ENCODE assay signal across 13 cellular contexts in genomic region chr3:142481196-142481595, GRCh38. TPM values are rescaled to one million over a fixed set of nuclear protein-coding genes. Genes with fewer than 3 reads are reported as not detected.
DNase-seq lines count a peak whose midpoint lies in the region; ATAC-seq and TF ChIP-seq lines count a peak whose summit lies in the region.
"Had no signal": no experiment of that assay in that cellular context is flagged by ENCODE, and none has a peak within 500 bp of the region (broad histone marks: within the 10 kb centered on the region; RNA-seq: fewer than 3 reads in every experiment).

No MANE protein-coding gene starts in this region.

- peaks cover 78% of the 10 kb centered on the region for H3K36me3 Mint-ChIP-seq in activated T-cell treated with anti-CD3 and anti-CD28 coated beads, Interleukin-2, amount 50 U/mL, for 24 hours (ENCODE audit: low read depth)

- H2AFZ ChIP-seq in SK-N-SH (ENCODE audit: low read depth): no peak overlapping the region
- H2AFZ ChIP-seq: GM23338 had no signal

- peaks cover 17% of the 10 kb centered on the region for H3K9me3 Mint-ChIP-seq in activated T-cell treated with anti-CD3 and anti-CD28 coated beads, Interleukin-2, amount 50 U/mL, for 24 hours

- H3K27me3 ChIP-seq in SK-N-SH (ENCODE audit: insufficient read depth): no peaks in the 10 kb centered on the region
- no peaks in the 10 kb centered on the region for H3K27me3 ChIP-seq in adipocyte (replicated peaks; ENCODE audit: control insufficient read depth, insufficient read depth, low read length)
- no peaks in the 10 kb centered on the region for H3K27me3 ChIP-seq in iPS-20b (ENCODE audit: insufficient read depth, low read length)
- H3K27me3 ChIP-seq: BLaER1 treated with 17β-estradiol and CSF1 and Interleukin-3, amounts not matched to agents 10 nM and 100 nM had no signal

- TF ChIP-seq CTCF in SK-N-SH (IDR thresholded peaks at IDR 0.05): no peak

- no peaks in the 10 kb centered on the region for H4K20me1 ChIP-seq in SK-N-SH (ENCODE audit: insufficient read depth)
- H4K20me1 ChIP-seq: BLaER1 treated with 17β-estradiol and CSF1 and Interleukin-3, amounts not matched to agents 10 nM and 100 nM had no signal

- POLR2A ChIA-PET in SK-N-SH (lab: Yijun Ruan, JAX): no interaction called here

- no peak overlapping the region for H3K27ac ChIP-seq in SK-N-SH (ENCODE audit: low read depth in 2 of 2, low read length in 1 of 2)
- H3K27ac ChIP-seq in iPS-20b (ENCODE audit: low read length): no peak overlapping the region
- H3K27ac ChIP-seq: BLaER1 treated with 17β-estradiol and CSF1 and Interleukin-3, amounts not matched to agents 10 nM and 100 nM had no signal

- H3K4me3 ChIP-seq in SK-N-SH (ENCODE audit: low read depth in 2 of 2, low read length in 1 of 2): no peak overlapping the region; a peak in 1 of 4 replicates
- peak overlapping the region; percentile 10 for H3K4me3 ChIP-seq in adipocyte (ENCODE audit: low read length)
- peak overlapping the region; percentile 43; the same call in 1 of the 2 replicates for H3K4me3 ChIP-seq in iPS-20b (ENCODE audit: low read length)
- H3K4me3 ChIP-seq: GM23338 had no signal

- no peak overlapping the region for H3K4me2 ChIP-seq in SK-N-SH
- H3K4me2 ChIP-seq: BLaER1 treated with 17β-estradiol and CSF1 and Interleukin-3, amounts not matched to agents 10 nM and 100 nM; GM23338 had no signal

- peaks cover 6% of the 10 kb centered on the region for H3K4me1 Mint-ChIP-seq in activated T-cell treated with anti-CD3 and anti-CD28 coated beads, Interleukin-2, amount 50 U/mL, for 24 hours (ENCODE audit: low read depth)
- H3K4me1 Mint-ChIP-seq: B cell, GM23338 had no signal

- H3K4me3 Mint-ChIP-seq in activated T-cell treated with anti-CD3 and anti-CD28 coated beads, Interleukin-2, amount 50 U/mL, for 24 hours: no peak overlapping the region
- H3K4me3 Mint-ChIP-seq: B cell; CD8-positive, alpha-beta T cell; GM23338 had no signal

- no peak overlapping the region for H3K9ac ChIP-seq in SK-N-SH
- no peak overlapping the region for H3K9ac ChIP-seq in adipocyte (ENCODE audit: low read length)
- no peak overlapping the region for H3K9ac ChIP-seq in iPS-20b (ENCODE audit: low read depth, low read length)
- H3K9ac ChIP-seq: BLaER1 treated with 17β-estradiol and CSF1 and Interleukin-3, amounts not matched to agents 10 nM and 100 nM had no signal

- H3K36me3 ChIP-seq in SK-N-SH (replicated peaks in 1 of 2; ENCODE audit: control insufficient read depth in 1 of 2, insufficient read depth in 2 of 2, low read length in 1 of 2) (peaks cover 20 to 58% of the 10 kb centered on the region in 2 experiments), adipocyte (ENCODE audit: control insufficient read depth, insufficient read depth, low read length, severe bottlenecking) (peaks cover 57% of the 10 kb centered on the region), iPS-20b (ENCODE audit: insufficient read depth, low read depth, low read length) (peaks cover 32% of the 10 kb centered on the region)

- no peak for TF ChIP-seq EP300 in SK-N-SH (IDR thresholded peaks at IDR 0.05; ENCODE audit: borderline replicate concordance in 1 of 2, low read depth in 1 of 2, low read length in 1 of 2)

- CTCF ChIA-PET in SK-N-SH (lab: Yijun Ruan, JAX): no interaction called here

- no peak overlapping the region for H3K27ac Mint-ChIP-seq in activated T-cell treated with anti-CD3 and anti-CD28 coated beads, Interleukin-2, amount 50 U/mL, for 24 hours
- H3K27ac Mint-ChIP-seq: B cell; CD8-positive, alpha-beta T cell; GM23338 had no signal

- no peaks in the 10 kb centered on the region for H3K27me3 Mint-ChIP-seq in activated T-cell treated with anti-CD3 and anti-CD28 coated beads, Interleukin-2, amount 50 U/mL, for 24 hours
- H3K27me3 Mint-ChIP-seq: B cell had no signal

- TF ChIP-seq RAD21 in SK-N-SH (IDR thresholded peaks at IDR 0.05; ENCODE audit: low read length): no peak

- WGBS in SK-N-SH (ENCODE audit: low lambda C conversion rate): 100% methylated on average over 2 of the region's 2 CpGs

- no peaks in the 10 kb centered on the region for H3K79me2 ChIP-seq in SK-N-SH (ENCODE audit: insufficient read depth)

- DNase-seq in SK-N-SH (no peak), adipocyte (ENCODE audit: low read depth) (no peak), SHP77 treated with DMSO at 0.1 percent for 48 hours (lab: John Stamatoyannopoulos, UW) (no peak)
- no peak for DNase-seq in activated T-cell treated with anti-CD3 and anti-CD28 coated beads, Interleukin-2, amount 50 U/mL, for 24 hours
- DNase-seq: Calu3; CD8-positive, alpha-beta T cell had no signal

- H3K9me2 ChIP-seq in SK-N-SH: no peaks in the 10 kb centered on the region

- H3K4me1 ChIP-seq in SK-N-SH (ENCODE audit: control insufficient read depth in 1 of 2, insufficient read depth in 2 of 2, low read depth in 1 of 2, low read length in 1 of 2) (no peaks in the 10 kb centered on the region), adipocyte (ENCODE audit: control insufficient read depth, insufficient read depth, low read length) (no peaks in the 10 kb centered on the region), iPS-20b (ENCODE audit: insufficient read depth, low read length) (no peaks in the 10 kb centered on the region)
- H3K4me1 ChIP-seq: BLaER1 treated with 17β-estradiol and CSF1 and Interleukin-3, amounts not matched to agents 10 nM and 100 nM had no signal

- peaks cover 4% of the 10 kb centered on the region; the same call in 1 of the 2 replicates for H3K9me3 ChIP-seq in SK-N-SH
- H3K9me3 ChIP-seq in adipocyte (ENCODE audit: control insufficient read depth, low read length): peaks cover 13% of the 10 kb centered on the region
- H3K9me3 ChIP-seq in iPS-20b (ENCODE audit: insufficient read depth, low read depth, low read length): peaks cover 25% of the 10 kb centered on the region; the same call in 1 of the 2 replicates

- ATAC-seq in SK-N-SH treated with all-trans-retinoic acid at 6 μM for 48 hours (no peak), HG03175 (IDR thresholded peaks at IDR 0.05; ENCODE audit: unreplicated experiment) (no peak)
- ATAC-seq: CD8-positive, alpha-beta T cell; GM23338; HCT116 had no signal

- no peaks in the 10 kb centered on the region for H3F3A ChIP-seq in SK-N-SH (replicated peaks; ENCODE audit: insufficient read depth)

TF ChIP-seq in SK-N-SH treated with all-trans-retinoic acid at 6 μM for 48 hours, 23 proteins besides CTCF, POLR2A, EP300 and RAD21:
- TF ChIP-seq ZNF8 (CRISPR knock-in tag; IDR thresholded peaks at IDR 0.05): peak; percentile 56; the same call in 1 of the 2 replicates
- no peak for TF ChIP-seq CREB5 (CRISPR knock-in tag; IDR thresholded peaks at IDR 0.05; ENCODE audit: low read depth)

TF ChIP-seq in SK-N-SH, 30 proteins besides CTCF, POLR2A, EP300 and RAD21 (continues in another document):
- TF ChIP-seq USF1 (IDR thresholded peaks at IDR 0.05; ENCODE audit: borderline replicate concordance, low read depth) (no peak), FOXM1 (IDR thresholded peaks at IDR 0.05; ENCODE audit: low read depth) (no peak), RXRA (IDR thresholded peaks at IDR 0.05; ENCODE audit: borderline replicate concordance, low read depth) (no peak), JUND (IDR thresholded peaks at IDR 0.05) (no peak), POLR2AphosphoS5 (IDR thresholded peaks at IDR 0.05; ENCODE audit: low read depth, low read length) (no peak), USF2 (IDR thresholded peaks at IDR 0.05; ENCODE audit: borderline replicate concordance, low read depth, low read length) (no peak), TAF1 (IDR thresholded peaks at IDR 0.05; ENCODE audit: borderline replicate concordance, low read depth, low read length) (no peak), RCOR1 (IDR thresholded peaks at IDR 0.05; ENCODE audit: low read length) (no peak), RFX5 (IDR thresholded peaks at IDR 0.05; ENCODE audit: low read length) (no peak), REST (IDR thresholded peaks at IDR 0.05; ENCODE audit: low read depth, low read length) (no peak), MXI1 (IDR thresholded peaks at IDR 0.05; ENCODE audit: low read depth, low read length) (no peak)

RNA-seq across cellular contexts. Expression of gene XRN1, which starts 33.4 kb away (rescaled TPM):
- polyA plus RNA-seq in SK-N-SH (2012; rRNA removed): 2.7 and 3.8 TPM in 2 replicates
- 3.9 and 4.1 TPM in 2 replicates for polyA plus RNA-seq in SK-N-SH (2012; cell fraction: cytosol; rRNA removed)
- 7.2 and 17.3 TPM in 2 replicates for polyA plus RNA-seq in SK-N-SH (2012; cell fraction: nucleus; rRNA removed)

Comparison
In these comparisons a context has a peak if more than half of its experiments do, and no peak if none do; other contexts are left out.
1. H3K4me3 ChIP-seq: peak in adipocyte (single experiment) and iPS-20b (single experiment); none in SK-N-SH (0 of 2).